ENCODE assay signal across 8 cellular contexts in the genomic region with DNA sequence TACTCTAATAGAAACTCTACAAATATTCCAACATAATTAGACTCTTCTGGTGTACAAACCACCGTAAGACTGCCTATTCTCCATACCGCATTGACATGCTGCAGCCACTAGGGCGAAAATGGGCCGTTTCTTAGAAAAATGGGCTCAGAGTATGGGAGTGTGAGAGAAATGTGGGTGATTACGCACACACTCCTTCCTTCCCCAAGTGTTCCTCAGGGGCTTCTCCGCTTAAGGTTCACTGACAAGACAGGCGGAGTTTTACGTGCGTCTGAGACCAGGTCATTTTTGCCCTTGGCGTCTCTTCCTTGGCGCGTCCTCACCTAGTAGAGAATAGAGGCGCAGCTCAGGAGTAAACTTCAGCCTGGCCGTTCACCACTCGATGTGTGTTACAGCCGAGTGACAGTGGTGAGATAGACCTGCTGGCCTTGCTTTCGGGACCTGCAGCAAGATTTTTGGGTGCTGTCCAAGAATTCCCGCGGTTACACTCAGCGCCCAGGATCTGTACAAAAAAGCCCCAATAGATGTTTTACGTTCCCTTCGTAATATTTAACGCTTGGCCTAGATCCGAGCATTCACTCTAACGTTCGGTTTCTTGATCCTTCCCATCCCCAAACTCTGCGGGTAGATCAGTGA. TPM values are rescaled to one million over a fixed set of nuclear protein-coding genes. Genes with fewer than 3 reads are reported as not detected.
DNase-seq lines count a peak whose midpoint lies in the region; ATAC-seq, FAIRE-seq and TF ChIP-seq lines count a peak whose summit lies in the region.

No MANE protein-coding gene starts in this region.

- WGBS in HUES64 = 6% methylated on average over 27 of the region's 27 CpGs
- WGBS in thyroid gland, 2 donors = 5 to 6% methylated on average over 26 to 27 of the region's 27 CpGs

- H3K9me3 ChIP-seq in BE2C = no peaks in the 10 kb centered on the region
- H3K9me3 ChIP-seq in HUES64 (ENCODE audit: insufficient read depth, low read depth, low read length) = no peaks in the 10 kb centered on the region
- H3K9me3 ChIP-seq in left lung = peaks cover 0 to 4% of the 10 kb centered on the region in 2 donors
- no peaks in the 10 kb centered on the region for H3K9me3 ChIP-seq in thyroid gland

- TF ChIP-seq CTCF in BE2C (IDR thresholded peaks at IDR 0.05; ENCODE audit: low read depth, low read length) (peak; percentile 42), bronchial epithelial cell (IDR thresholded peaks at IDR 0.05; ENCODE audit: insufficient read depth, low read length, severe bottlenecking) (peak; percentile 36), left lung (IDR thresholded peaks at IDR 0.05) (peak in 1 of 2 donors; percentile 13), thyroid gland (IDR thresholded peaks at IDR 0.05) (peak in 5 of 6 experiments; percentile 43 to 74 (median 51))

- FAIRE-seq in bronchial epithelial cell (lab: Jason Lieb, UNC) = no peak

- TF ChIP-seq POLR2A in thyroid gland (IDR thresholded peaks at IDR 0.05) = no peak

- H3K4me3 ChIP-seq in BE2C (ENCODE audit: low read depth, low read length) = peak overlapping the region; percentile 2; the same call in 1 of the 2 replicates
- peak overlapping the region; percentile 51 for H3K4me3 ChIP-seq in HUES64 (ENCODE audit: low read length)
- H3K4me3 ChIP-seq in bronchial epithelial cell (ENCODE audit: low read depth, low read length) = peak overlapping the region; percentile 12
- H3K4me3 ChIP-seq in left lung = peak overlapping the region in 1 of 2 donors; percentile 46
- H3K4me3 ChIP-seq in thyroid gland (replicated peaks in 1 of 3) = peak overlapping the region in 2 of 3 donors; percentile 24 to 44

- peak; percentile 44 for ATAC-seq in GM18868 (IDR thresholded peaks at IDR 0.05; ENCODE audit: unreplicated experiment)
- ATAC-seq in left lung = peak; percentile 8
- ATAC-seq in GM21786 (IDR thresholded peaks at IDR 0.05; ENCODE audit: unreplicated experiment) = no peak

- H3K27me3 ChIP-seq in BE2C = peaks cover 47% of the 10 kb centered on the region
- H3K27me3 ChIP-seq in HUES64 (ENCODE audit: insufficient read depth, low read length) = peaks cover 67% of the 10 kb centered on the region
- peaks cover 15% of the 10 kb centered on the region for H3K27me3 ChIP-seq in bronchial epithelial cell (ENCODE audit: control insufficient read depth, insufficient read depth, low read length)
- H3K27me3 ChIP-seq in left lung = peaks cover 49 to 69% of the 10 kb centered on the region in 2 donors
- H3K27me3 ChIP-seq in thyroid gland = no peaks in the 10 kb centered on the region

- H3K4me1 ChIP-seq in BE2C = no peaks in the 10 kb centered on the region
- peaks cover 5% of the 10 kb centered on the region; the same call in 1 of the 2 replicates for H3K4me1 ChIP-seq in HUES64 (ENCODE audit: insufficient read depth, low read length)
- H3K4me1 ChIP-seq in left lung = peaks cover 14 to 31% of the 10 kb centered on the region in 2 donors
- no peaks in the 10 kb centered on the region for H3K4me1 ChIP-seq in thyroid gland

- no peak overlapping the region for H3K9ac ChIP-seq in HUES64 (ENCODE audit: low read depth, low read length)

- intact Hi-C loops in left lung (cut with DNase I) = no loop called here
- intact Hi-C loops in thyroid gland (cut with DNase I) = loop anchor here (5.0 kb wide), 2 partner anchors 265 to 280 kb away; no protein-coding TSS in a partner anchor

- H3K36me3 ChIP-seq in BE2C = no peaks in the 10 kb centered on the region
- no peaks in the 10 kb centered on the region for H3K36me3 ChIP-seq in HUES64 (ENCODE audit: insufficient read depth, low read length)
- no peaks in the 10 kb centered on the region for H3K36me3 ChIP-seq in bronchial epithelial cell (ENCODE audit: control insufficient read depth, insufficient read depth, low read length)
- no peaks in the 10 kb centered on the region for H3K36me3 ChIP-seq in left lung
- H3K36me3 ChIP-seq in thyroid gland = no peaks in the 10 kb centered on the region

- DNase-seq in BE2C (no peak), bronchial epithelial cell (ENCODE audit: low read depth) (peak; percentile 31), left lung (no peak), thyroid gland (peak; percentile 76 to 77), H4 (ENCODE audit: low spot score) (no peak)

- H3K27ac ChIP-seq in HUES64 (ENCODE audit: low read depth, low read length) (no peak overlapping the region), left lung (no peak overlapping the region), thyroid gland (peak overlapping the region; percentile 57 to 93 (median 59))

RNA-seq across cellular contexts. Expression of a gene that starts 1.8 kb away (rescaled TPM):
- not detected for polyA plus RNA-seq in BE2C (2012; ENCODE audit: insufficient read depth, insufficient read length, low read depth)
- polyA plus RNA-seq in HUES64 (2013, experiment 1 of 2) = 1.5 TPM
- 3.0 TPM for polyA plus RNA-seq in HUES64 (2013, experiment 2 of 2)
- not detected in 2 replicates for total RNA-seq in bronchial epithelial cell
- 1 to 10 TPM in 1 of 2 donors, under 1 TPM in 1; 0.29 to 3.8 TPM for total RNA-seq in left lung
- 100 to 1,000 TPM in 3 of 4 donors, 10 to 100 TPM in 1; 92.0 to 186 (median 142) TPM for total RNA-seq in thyroid gland
- 0.10 and 0.39 TPM in 2 replicates for total RNA-seq in H4 (2014; rRNA removed; shearing (Covaris generic))

Comparison
In these comparisons a context has a peak if more than half of its experiments do, and no peak if none do; other contexts are left out.
1. DNase-seq: peak in bronchial epithelial cell (single experiment) and thyroid gland (2 of 2); none in BE2C (single experiment), left lung (0 of 2) and H4 (single experiment).
2. H3K27ac ChIP-seq: peak in thyroid gland (3 of 3); none in HUES64 (single experiment) and left lung (0 of 2).
3. RNA of a gene that starts 1.8 kb away (total RNA-seq): 92.0 to 186 TPM in thyroid gland; 0.29 to 3.8 TPM in left lung, 0.10 to 0.39 TPM in H4 and not detected in bronchial epithelial cell; every median in the first group is over 10 times any median in the second.